1 cellular context compared by ENCODE assay signal in the genomic region with DNA sequence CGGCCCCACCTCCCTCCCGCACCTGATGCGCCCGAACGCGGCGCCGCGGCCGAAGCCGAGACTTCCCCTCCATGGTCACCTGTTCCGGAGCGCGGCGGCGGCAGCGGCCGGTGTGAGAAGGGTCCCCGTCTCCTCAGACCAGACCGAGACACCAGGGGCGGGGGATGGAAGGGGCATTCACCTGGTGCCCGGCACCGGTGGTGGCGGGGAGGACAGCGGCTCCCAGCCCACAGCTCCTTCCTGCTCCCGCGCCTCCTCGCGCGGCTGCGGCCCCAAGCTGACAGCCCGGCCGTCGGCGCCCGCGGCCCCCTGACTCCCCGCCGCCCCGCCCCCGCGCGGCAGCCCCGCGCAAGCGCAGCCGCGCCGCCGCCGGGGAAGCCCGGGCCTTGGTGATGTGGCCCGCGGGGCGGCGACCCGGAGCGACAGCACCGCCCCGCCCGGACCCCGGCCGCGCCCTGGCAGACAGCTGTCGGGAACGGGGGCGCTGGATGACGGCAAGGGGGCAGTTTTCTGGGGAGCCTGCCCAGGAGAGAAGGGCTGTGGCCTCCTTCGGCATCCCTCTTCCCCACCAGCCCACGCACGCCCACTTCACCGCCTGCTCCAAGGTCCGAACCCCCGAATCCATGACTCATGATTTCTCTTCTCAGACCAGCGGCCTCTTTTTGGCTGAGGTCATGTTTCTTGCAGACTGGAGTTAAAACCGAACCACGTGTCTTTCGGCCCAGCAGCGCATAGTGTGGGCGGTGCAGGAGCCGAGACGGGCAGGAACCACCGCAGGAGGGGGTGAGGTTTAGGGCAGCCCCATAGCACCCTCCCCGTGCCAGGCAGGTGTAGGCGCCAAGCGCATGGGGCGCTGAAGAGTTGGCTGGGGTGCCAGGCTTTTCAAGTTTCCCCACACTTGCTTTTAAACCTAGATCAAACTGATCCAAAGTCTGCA.
TF ChIP-seq lines count a peak whose summit lies in the region.

A gene with protein sequence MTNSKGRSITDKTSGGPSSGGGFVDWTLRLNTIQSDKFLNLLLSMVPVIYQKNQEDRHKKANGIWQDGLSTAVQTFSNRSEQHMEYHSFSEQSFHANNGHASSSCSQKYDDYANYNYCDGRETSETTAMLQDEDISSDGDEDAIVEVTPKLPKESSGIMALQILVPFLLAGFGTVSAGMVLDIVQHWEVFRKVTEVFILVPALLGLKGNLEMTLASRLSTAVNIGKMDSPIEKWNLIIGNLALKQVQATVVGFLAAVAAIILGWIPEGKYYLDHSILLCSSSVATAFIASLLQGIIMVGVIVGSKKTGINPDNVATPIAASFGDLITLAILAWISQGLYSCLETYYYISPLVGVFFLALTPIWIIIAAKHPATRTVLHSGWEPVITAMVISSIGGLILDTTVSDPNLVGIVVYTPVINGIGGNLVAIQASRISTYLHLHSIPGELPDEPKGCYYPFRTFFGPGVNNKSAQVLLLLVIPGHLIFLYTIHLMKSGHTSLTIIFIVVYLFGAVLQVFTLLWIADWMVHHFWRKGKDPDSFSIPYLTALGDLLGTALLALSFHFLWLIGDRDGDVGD (minus strand): TSS at position 282 of the 937 bp plus-strand sequence. CDS start 29,763 bp downstream, outside the sequence.

TF ChIP-seq in HCT116, 20 proteins besides CTCF, POLR2A, EP300 and RAD21 (continued from another document):
- TF ChIP-seq, protein P1, sequence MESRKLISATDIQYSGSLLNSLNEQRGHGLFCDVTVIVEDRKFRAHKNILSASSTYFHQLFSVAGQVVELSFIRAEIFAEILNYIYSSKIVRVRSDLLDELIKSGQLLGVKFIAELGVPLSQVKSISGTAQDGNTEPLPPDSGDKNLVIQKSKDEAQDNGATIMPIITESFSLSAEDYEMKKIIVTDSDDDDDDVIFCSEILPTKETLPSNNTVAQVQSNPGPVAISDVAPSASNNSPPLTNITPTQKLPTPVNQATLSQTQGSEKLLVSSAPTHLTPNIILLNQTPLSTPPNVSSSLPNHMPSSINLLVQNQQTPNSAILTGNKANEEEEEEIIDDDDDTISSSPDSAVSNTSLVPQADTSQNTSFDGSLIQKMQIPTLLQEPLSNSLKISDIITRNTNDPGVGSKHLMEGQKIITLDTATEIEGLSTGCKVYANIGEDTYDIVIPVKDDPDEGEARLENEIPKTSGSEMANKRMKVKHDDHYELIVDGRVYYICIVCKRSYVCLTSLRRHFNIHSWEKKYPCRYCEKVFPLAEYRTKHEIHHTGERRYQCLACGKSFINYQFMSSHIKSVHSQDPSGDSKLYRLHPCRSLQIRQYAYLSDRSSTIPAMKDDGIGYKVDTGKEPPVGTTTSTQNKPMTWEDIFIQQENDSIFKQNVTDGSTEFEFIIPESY (IDR thresholded peaks at IDR 0.05; ENCODE audit: extremely low read depth, insufficient replicate concordance, low read length), result no peak
- no peak for TF ChIP-seq EZH2phosphoT487 (IDR thresholded peaks at IDR 0.05; ENCODE audit: borderline replicate concordance)
- TF ChIP-seq, protein P2, sequence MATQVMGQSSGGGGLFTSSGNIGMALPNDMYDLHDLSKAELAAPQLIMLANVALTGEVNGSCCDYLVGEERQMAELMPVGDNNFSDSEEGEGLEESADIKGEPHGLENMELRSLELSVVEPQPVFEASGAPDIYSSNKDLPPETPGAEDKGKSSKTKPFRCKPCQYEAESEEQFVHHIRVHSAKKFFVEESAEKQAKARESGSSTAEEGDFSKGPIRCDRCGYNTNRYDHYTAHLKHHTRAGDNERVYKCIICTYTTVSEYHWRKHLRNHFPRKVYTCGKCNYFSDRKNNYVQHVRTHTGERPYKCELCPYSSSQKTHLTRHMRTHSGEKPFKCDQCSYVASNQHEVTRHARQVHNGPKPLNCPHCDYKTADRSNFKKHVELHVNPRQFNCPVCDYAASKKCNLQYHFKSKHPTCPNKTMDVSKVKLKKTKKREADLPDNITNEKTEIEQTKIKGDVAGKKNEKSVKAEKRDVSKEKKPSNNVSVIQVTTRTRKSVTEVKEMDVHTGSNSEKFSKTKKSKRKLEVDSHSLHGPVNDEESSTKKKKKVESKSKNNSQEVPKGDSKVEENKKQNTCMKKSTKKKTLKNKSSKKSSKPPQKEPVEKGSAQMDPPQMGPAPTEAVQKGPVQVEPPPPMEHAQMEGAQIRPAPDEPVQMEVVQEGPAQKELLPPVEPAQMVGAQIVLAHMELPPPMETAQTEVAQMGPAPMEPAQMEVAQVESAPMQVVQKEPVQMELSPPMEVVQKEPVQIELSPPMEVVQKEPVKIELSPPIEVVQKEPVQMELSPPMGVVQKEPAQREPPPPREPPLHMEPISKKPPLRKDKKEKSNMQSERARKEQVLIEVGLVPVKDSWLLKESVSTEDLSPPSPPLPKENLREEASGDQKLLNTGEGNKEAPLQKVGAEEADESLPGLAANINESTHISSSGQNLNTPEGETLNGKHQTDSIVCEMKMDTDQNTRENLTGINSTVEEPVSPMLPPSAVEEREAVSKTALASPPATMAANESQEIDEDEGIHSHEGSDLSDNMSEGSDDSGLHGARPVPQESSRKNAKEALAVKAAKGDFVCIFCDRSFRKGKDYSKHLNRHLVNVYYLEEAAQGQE (IDR thresholded peaks at IDR 0.05; ENCODE audit: low read depth), result no peak
- peak; percentile 83 for TF ChIP-seq CBX3 (IDR thresholded peaks at IDR 0.05; ENCODE audit: low read depth)
- TF ChIP-seq CEBPB (IDR thresholded peaks at IDR 0.05; ENCODE audit: low read depth), result no peak
- TF ChIP-seq EZH2 (IDR thresholded peaks at IDR 0.05), result no peak
- TF ChIP-seq POLR2AphosphoS5 (IDR thresholded peaks at IDR 0.05; ENCODE audit: low read depth, low read length), result peak; percentile 68
- TF ChIP-seq EGR1 (IDR thresholded peaks at IDR 0.05; ENCODE audit: low read depth), result peak; percentile 95
- TF ChIP-seq ZFX (IDR thresholded peaks at IDR 0.05), result peak; percentile 65
- TF ChIP-seq, protein P3, sequence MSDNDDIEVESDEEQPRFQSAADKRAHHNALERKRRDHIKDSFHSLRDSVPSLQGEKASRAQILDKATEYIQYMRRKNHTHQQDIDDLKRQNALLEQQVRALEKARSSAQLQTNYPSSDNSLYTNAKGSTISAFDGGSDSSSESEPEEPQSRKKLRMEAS (IDR thresholded peaks at IDR 0.05), result peak; percentile 95
- no peak for TF ChIP-seq ELF1 (IDR thresholded peaks at IDR 0.05; ENCODE audit: borderline replicate concordance, low read depth)
- no peak for TF ChIP-seq YY1 (IDR thresholded peaks at IDR 0.05; ENCODE audit: extremely low read depth, insufficient replicate concordance, low read depth, low read length)
- TF ChIP-seq TCF7L2 (IDR thresholded peaks at IDR 0.05; ENCODE audit: borderline replicate concordance, extremely low read depth, insufficient read depth, insufficient read length), result peak; percentile 36
- no peak for TF ChIP-seq JUND (IDR thresholded peaks at IDR 0.05)
